ENCODE assay signal across 1 cellular context in the genomic region with DNA sequence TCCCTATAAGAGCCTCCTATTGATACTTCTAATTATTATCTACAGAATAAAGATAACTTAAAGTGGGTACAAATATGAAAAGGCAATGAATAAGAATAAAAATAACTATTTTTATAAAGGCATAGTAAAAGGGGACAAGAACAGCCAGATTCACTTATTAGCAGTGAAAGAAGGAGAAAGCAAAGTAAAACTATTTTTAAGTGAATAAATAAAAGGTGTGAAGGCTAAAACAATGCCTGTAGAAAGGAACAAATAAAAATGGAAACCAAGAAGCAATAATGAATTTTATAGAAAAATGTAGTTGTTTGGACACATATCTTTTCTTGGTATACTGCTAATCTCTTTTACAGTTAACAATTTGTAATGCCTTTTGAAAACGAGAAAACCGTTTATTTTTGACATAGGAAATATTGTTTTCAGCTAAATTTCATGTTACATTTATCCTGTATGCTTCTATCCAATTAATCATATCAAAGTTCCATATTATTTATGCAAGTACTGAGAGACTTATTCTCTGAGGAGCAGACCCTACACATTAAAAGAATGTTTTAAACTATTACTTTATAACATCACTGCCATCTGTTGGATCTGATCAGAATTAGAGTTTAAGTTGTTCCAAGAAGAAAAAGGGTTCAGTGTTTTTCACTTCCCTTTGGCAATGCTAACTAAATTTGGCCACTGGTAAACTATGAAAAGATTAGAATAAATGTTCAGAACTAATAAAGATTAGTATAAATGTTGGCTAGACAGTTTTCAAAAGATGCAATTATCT.
TF ChIP-seq lines count a peak whose summit lies in the region.

No MANE protein-coding gene starts in this region.

TF ChIP-seq in WTC11, 78 proteins besides CTCF, POLR2A, EP300 and RAD21 (continued from another document):
- TF ChIP-seq, protein P1, sequence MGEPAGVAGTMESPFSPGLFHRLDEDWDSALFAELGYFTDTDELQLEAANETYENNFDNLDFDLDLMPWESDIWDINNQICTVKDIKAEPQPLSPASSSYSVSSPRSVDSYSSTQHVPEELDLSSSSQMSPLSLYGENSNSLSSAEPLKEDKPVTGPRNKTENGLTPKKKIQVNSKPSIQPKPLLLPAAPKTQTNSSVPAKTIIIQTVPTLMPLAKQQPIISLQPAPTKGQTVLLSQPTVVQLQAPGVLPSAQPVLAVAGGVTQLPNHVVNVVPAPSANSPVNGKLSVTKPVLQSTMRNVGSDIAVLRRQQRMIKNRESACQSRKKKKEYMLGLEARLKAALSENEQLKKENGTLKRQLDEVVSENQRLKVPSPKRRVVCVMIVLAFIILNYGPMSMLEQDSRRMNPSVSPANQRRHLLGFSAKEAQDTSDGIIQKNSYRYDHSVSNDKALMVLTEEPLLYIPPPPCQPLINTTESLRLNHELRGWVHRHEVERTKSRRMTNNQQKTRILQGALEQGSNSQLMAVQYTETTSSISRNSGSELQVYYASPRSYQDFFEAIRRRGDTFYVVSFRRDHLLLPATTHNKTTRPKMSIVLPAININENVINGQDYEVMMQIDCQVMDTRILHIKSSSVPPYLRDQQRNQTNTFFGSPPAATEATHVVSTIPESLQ (CRISPR knock-in tag; IDR thresholded peaks at IDR 0.05), result no peak
- TF ChIP-seq ZNF416 (CRISPR knock-in tag; IDR thresholded peaks at IDR 0.05), result no peak
- TF ChIP-seq, protein P2, sequence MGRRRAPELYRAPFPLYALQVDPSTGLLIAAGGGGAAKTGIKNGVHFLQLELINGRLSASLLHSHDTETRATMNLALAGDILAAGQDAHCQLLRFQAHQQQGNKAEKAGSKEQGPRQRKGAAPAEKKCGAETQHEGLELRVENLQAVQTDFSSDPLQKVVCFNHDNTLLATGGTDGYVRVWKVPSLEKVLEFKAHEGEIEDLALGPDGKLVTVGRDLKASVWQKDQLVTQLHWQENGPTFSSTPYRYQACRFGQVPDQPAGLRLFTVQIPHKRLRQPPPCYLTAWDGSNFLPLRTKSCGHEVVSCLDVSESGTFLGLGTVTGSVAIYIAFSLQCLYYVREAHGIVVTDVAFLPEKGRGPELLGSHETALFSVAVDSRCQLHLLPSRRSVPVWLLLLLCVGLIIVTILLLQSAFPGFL (CRISPR knock-in tag; IDR thresholded peaks at IDR 0.05; ENCODE audit: borderline replicate concordance), result no peak
- TF ChIP-seq SMAD4 (CRISPR knock-in tag; IDR thresholded peaks at IDR 0.05), result no peak
- TF ChIP-seq NR2C2 (CRISPR knock-in tag; IDR thresholded peaks at IDR 0.05), result no peak
- TF ChIP-seq SMAD3 (CRISPR knock-in tag; IDR thresholded peaks at IDR 0.05; ENCODE audit: borderline replicate concordance), result no peak
- no peak for TF ChIP-seq SOX15 (CRISPR knock-in tag; IDR thresholded peaks at IDR 0.05)
